ENCODE assay signal across 10 cellular contexts in the genomic region with DNA sequence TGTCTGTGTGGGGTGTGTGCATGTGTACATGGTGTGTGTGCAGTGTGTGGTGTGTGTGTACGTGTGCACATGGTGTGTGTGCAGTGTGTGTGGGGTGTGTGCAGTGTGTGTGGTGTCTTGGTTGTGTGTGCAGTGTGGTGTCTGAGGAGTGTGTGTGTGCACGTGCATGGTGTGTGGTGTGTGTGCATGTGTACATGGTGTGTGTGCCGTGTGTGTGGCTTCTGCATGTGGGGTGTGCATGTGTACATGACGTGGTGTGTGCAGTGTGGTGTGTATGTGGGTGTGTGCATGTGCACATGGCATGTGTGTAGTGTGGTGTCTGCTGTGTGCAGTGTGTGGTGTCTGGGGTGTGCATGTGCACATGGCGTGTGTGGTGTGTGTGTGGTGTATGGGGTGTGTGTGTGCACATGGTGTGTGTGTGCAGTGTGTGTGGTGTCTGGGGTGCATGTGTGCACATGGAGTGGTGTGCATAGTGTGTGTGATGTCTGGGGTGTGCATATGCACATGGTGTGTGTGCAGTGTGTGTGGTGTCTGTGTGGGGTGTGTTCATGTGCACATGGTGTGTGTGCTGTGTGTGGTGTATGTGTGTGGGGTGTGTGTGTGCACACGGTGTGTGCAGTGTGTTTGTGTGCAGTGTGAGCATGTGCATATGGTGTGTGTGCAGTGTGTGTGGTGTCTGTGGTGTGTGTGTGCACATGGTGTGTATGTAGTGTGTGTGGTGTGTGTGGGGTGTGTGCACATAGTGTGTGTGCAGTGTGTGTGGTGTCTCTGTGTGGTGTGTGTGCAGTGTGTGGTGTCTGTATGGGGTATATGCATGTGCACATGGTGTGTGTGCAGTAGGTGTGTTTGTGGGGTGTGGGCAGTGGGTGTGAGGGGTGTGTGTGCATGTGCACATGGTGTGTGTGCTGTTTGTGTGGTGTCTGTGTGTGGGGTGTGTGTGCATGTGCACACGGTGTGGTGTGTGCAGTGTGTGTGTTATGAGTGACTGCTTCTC. TPM values are rescaled to one million over a fixed set of nuclear protein-coding genes. Genes with fewer than 3 reads are reported as not detected.
DNase-seq lines count a peak whose midpoint lies in the region; ATAC-seq and TF ChIP-seq lines count a peak whose summit lies in the region.
"Had no signal": no experiment of that assay in that cellular context is flagged by ENCODE, and none has a peak within 500 bp of the region (broad histone marks: within the 10 kb centered on the region; RNA-seq: fewer than 3 reads in every experiment).

No MANE protein-coding gene starts in this region.

- no peak overlapping the region for H3K27ac Mint-ChIP-seq in progenitor cell of endocrine pancreas

- H3K36me3 ChIP-seq in right atrium auricular region (no peaks in the 10 kb centered on the region), aorta (ENCODE audit: control insufficient read depth in 1 of 2, insufficient read depth in 2 of 2, low read length in 1 of 2) (no peaks in the 10 kb centered on the region)
- H3K36me3 ChIP-seq: colonic mucosa had no signal

- peaks cover 6% of the 10 kb centered on the region for H3K27me3 Mint-ChIP-seq in progenitor cell of endocrine pancreas

- TF ChIP-seq CTCF in right atrium auricular region (IDR thresholded peaks at IDR 0.05) (no peak), progenitor cell of endocrine pancreas (IDR thresholded peaks at IDR 0.05; ENCODE audit: unreplicated experiment) (no peak)

- no peaks in the 10 kb centered on the region for H3K36me3 Mint-ChIP-seq in progenitor cell of endocrine pancreas (ENCODE audit: insufficient read depth)

- DNase-seq in Right ventricle myocardium inferior (ENCODE audit: missing footprints), result peak; percentile 76
- no peak for DNase-seq in right atrium auricular region (ENCODE audit: low spot score)
- DNase-seq in activated CD8-positive, alpha-beta memory T cell treated with anti-CD3 and anti-CD28 coated beads, Interleukin-2, amount 50 U/mL, for 48 hours, result peak; percentile 53
- DNase-seq in left kidney (ENCODE audit: low read depth, low spot score), result peak; percentile 17
- DNase-seq in aorta, result peak; percentile 45 to 77
- no peak for DNase-seq in progenitor cell of endocrine pancreas (ENCODE audit: low spot score, unreplicated experiment)
- DNase-seq: colonic mucosa, SW 1271 had no signal

- H3K4me1 Mint-ChIP-seq in progenitor cell of endocrine pancreas (ENCODE audit: low read depth), result no peaks in the 10 kb centered on the region

- intact Hi-C loops in Right ventricle myocardium inferior (cut with DNase I), result no loop called here
- intact Hi-C loops in aorta (cut with DNase I), result no loop called here

- ATAC-seq in Right ventricle myocardium inferior, result peak; percentile 83
- ATAC-seq in aorta (ENCODE audit: low FRiP score), result peak; percentile 93
- no peak for ATAC-seq in HG03565 (IDR thresholded peaks at IDR 0.05; ENCODE audit: unreplicated experiment)
- ATAC-seq in GM19328 (IDR thresholded peaks at IDR 0.05; ENCODE audit: unreplicated experiment), result no peak

- no peaks in the 10 kb centered on the region for H3K9me3 Mint-ChIP-seq in progenitor cell of endocrine pancreas (ENCODE audit: low read depth)

- H3K27ac ChIP-seq in right atrium auricular region (no peak overlapping the region), aorta (ENCODE audit: low read depth in 1 of 2, low read length in 2 of 2) (no peak overlapping the region)
- H3K27ac ChIP-seq: colonic mucosa had no signal

- WGBS in aorta, 2 donors, result 63 to 64% methylated on average over 7 of the region's 7 CpGs

- H3K4me1 ChIP-seq in right atrium auricular region (no peaks in the 10 kb centered on the region), aorta (ENCODE audit: control insufficient read depth in 1 of 2, insufficient read depth in 2 of 2, low read length in 2 of 2) (no peaks in the 10 kb centered on the region)
- H3K4me1 ChIP-seq: colonic mucosa had no signal

- H3K27me3 ChIP-seq in right atrium auricular region (no peaks in the 10 kb centered on the region), aorta (ENCODE audit: control insufficient read depth in 1 of 2, insufficient read depth in 2 of 2, low read length in 1 of 2) (no peaks in the 10 kb centered on the region)
- H3K27me3 ChIP-seq: colonic mucosa had no signal

- H3K4me3 ChIP-seq in right atrium auricular region, result no peak overlapping the region
- no peak overlapping the region for H3K4me3 ChIP-seq in aorta (ENCODE audit: low read length in 2 of 2)
- H3K4me3 ChIP-seq: colonic mucosa had no signal

- peaks cover 0 to 2% of the 10 kb centered on the region in 2 donors for H3K9me3 ChIP-seq in right atrium auricular region
- no peaks in the 10 kb centered on the region for H3K9me3 ChIP-seq in aorta (ENCODE audit: control insufficient read depth, low read length)
- H3K9me3 ChIP-seq: colonic mucosa had no signal

- no peak overlapping the region for H3K4me3 Mint-ChIP-seq in progenitor cell of endocrine pancreas (ENCODE audit: low read depth)

RNA-seq across cellular contexts. Expression of a gene that starts 40.6 kb away (rescaled TPM):
- total RNA-seq in Right ventricle myocardium inferior, result 4.2 TPM
- total RNA-seq in right atrium auricular region, result 1 to 10 TPM; 1.2 to 1.8 TPM
- 1 to 10 TPM; 4.0 to 9.5 TPM for total RNA-seq in aorta
- polyA plus RNA-seq in aorta, result 10 to 100 TPM in 1 of 2 donors, 1 to 10 TPM in 1; 2.0 to 35.6 TPM
- total RNA-seq in progenitor cell of endocrine pancreas, result 15.8 and 18.9 TPM in 2 replicates

Comparison
In these comparisons a context has a peak if more than half of its experiments do, and no peak if none do; other contexts are left out.
1. DNase-seq: peak in Right ventricle myocardium inferior (single experiment), activated CD8-positive, alpha-beta memory T cell treated with anti-CD3 and anti-CD28 coated beads, Interleukin-2, amount 50 U/mL, for 48 hours (single experiment), left kidney (single experiment) and aorta (2 of 2); none in right atrium auricular region (single experiment) and progenitor cell of endocrine pancreas (single experiment).
2. ATAC-seq: peak in Right ventricle myocardium inferior (single experiment) and aorta (single experiment); none in HG03565 (single experiment) and GM19328 (single experiment).